Comparison of ENCODE assay signal across 2 cellular contexts in genomic region chr10:4632757-4633156, GRCh38.
TF ChIP-seq lines count a peak whose summit lies in the region.

No MANE protein-coding gene starts in this region.

TF ChIP-seq in IMR-90, 13 proteins besides CTCF, POLR2A, EP300 and RAD21:
- TF ChIP-seq RCOR1 (IDR thresholded peaks at IDR 0.05; ENCODE audit: insufficient replicate concordance, low read length) (no peak), CHD1 (IDR thresholded peaks at IDR 0.05; ENCODE audit: low read depth, low read length) (no peak), RFX5 (IDR thresholded peaks at IDR 0.05; ENCODE audit: low read depth, low read length) (no peak), BHLHE40 (IDR thresholded peaks at IDR 0.05; ENCODE audit: low read depth, low read length) (no peak), ELK1 (IDR thresholded peaks at IDR 0.05; ENCODE audit: borderline replicate concordance, low read depth, low read length) (no peak), FOS (IDR thresholded peaks at IDR 0.05; ENCODE audit: low read depth, low read length) (no peak), MAFK (IDR thresholded peaks at IDR 0.05; ENCODE audit: low read depth, low read length) (no peak), NFE2L2 (IDR thresholded peaks at IDR 0.05; ENCODE audit: low read depth, low read length) (no peak), MXI1 (IDR thresholded peaks at IDR 0.05; ENCODE audit: borderline replicate concordance, low read depth, low read length) (no peak), MAZ (IDR thresholded peaks at IDR 0.05; ENCODE audit: borderline replicate concordance, low read depth, low read length) (no peak), SMC3 (IDR thresholded peaks at IDR 0.05; ENCODE audit: low read depth, low read length) (no peak), CEBPB (IDR thresholded peaks at IDR 0.05; ENCODE audit: low read depth, low read length) (no peak)
- TF ChIP-seq, protein P1, sequence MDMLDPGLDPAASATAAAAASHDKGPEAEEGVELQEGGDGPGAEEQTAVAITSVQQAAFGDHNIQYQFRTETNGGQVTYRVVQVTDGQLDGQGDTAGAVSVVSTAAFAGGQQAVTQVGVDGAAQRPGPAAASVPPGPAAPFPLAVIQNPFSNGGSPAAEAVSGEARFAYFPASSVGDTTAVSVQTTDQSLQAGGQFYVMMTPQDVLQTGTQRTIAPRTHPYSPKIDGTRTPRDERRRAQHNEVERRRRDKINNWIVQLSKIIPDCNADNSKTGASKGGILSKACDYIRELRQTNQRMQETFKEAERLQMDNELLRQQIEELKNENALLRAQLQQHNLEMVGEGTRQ (IDR thresholded peaks at IDR 0.05; ENCODE audit: low read depth, low read length) = no peak

TF ChIP-seq in H1, 55 proteins besides CTCF, POLR2A, EP300 and RAD21:
- TF ChIP-seq KDM4A (IDR thresholded peaks at IDR 0.05; ENCODE audit: low read depth, low read length, severe bottlenecking) (no peak), ZNF274 (IDR thresholded peaks at IDR 0.05; ENCODE audit: borderline replicate concordance, extremely low read depth, low read length) (no peak), RNF2 (IDR thresholded peaks at IDR 0.05; ENCODE audit: borderline replicate concordance, low read depth, low read length, missing control alignments, poor library complexity, severe bottlenecking) (no peak), KDM1A (IDR thresholded peaks at IDR 0.05; ENCODE audit: borderline replicate concordance, low read length) (no peak), ATF3 (IDR thresholded peaks at IDR 0.05; ENCODE audit: insufficient read depth, low read depth, low read length) (no peak), NRF1 (IDR thresholded peaks at IDR 0.05; ENCODE audit: low read depth, low read length) (no peak), CHD7 (IDR thresholded peaks at IDR 0.05; ENCODE audit: insufficient replicate concordance, low read length) (no peak)
